9 cellular contexts compared by ENCODE assay signal in the genomic region with DNA sequence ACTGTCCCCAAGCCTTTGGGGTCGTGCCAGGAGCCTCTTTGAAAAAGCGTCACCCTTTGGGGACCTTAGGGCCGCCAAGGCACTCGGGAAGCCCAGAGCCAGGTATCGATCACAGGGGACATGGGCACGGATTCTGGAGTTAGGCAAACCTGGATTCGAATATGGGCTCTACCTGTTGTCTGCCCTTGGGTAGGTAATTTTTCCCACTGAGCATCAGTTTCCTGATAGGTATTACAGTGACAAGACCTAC. TPM values are rescaled to one million over a fixed set of nuclear protein-coding genes. Genes with fewer than 3 reads are reported as not detected.
DNase-seq lines count a peak whose midpoint lies in the region; ATAC-seq, FAIRE-seq and TF ChIP-seq lines count a peak whose summit lies in the region.
"Had no signal": no experiment of that assay in that cellular context is flagged by ENCODE, and none has a peak within 500 bp of the region (broad histone marks: within the 10 kb centered on the region; RNA-seq: fewer than 3 reads in every experiment).

No MANE protein-coding gene starts in this region.

- peaks cover 11% of the 10 kb centered on the region for H3K27me3 ChIP-seq in CD4-positive, alpha-beta memory T cell (ENCODE audit: insufficient read depth, low read length)
- peaks cover 9% of the 10 kb centered on the region for H3K27me3 ChIP-seq in hepatocyte

- H3K4me3 ChIP-seq in CD4-positive, alpha-beta memory T cell (ENCODE audit: low read length in 2 of 2), result peak overlapping the region in 1 of 2 donors; percentile 44
- H3K4me3 ChIP-seq in SK-N-MC, result peak overlapping the region; percentile 86
- H3K4me3 ChIP-seq in hepatocyte, result peak overlapping the region; percentile 83
- peak overlapping the region; percentile 69 for H3K4me3 ChIP-seq in retinal pigment epithelial cell (ENCODE audit: low read length)

- H3K36me3 ChIP-seq in CD4-positive, alpha-beta memory T cell (ENCODE audit: insufficient read depth, low read length), result no peaks in the 10 kb centered on the region
- H3K36me3 ChIP-seq in SK-N-MC (ENCODE audit: insufficient read depth, low read length) (no peaks in the 10 kb centered on the region), hepatocyte (replicated peaks; ENCODE audit: insufficient read depth, low read depth) (no peaks in the 10 kb centered on the region)

- peak overlapping the region; percentile 100 for H3K4me2 ChIP-seq in hepatocyte

- FAIRE-seq in GM19239 (lab: Jason Lieb, UNC), result no peak

- DNase-seq in CD4-positive, alpha-beta memory T cell, result no peak
- DNase-seq in SK-N-MC (ENCODE audit: low read depth, low spot score) (no peak), hepatocyte (ENCODE audit: low spot score) (no peak), retinal pigment epithelial cell (ENCODE audit: low read depth) (no peak), GM19239 (ENCODE audit: insufficient read length, low spot score) (no peak), NCI-H1930 (lab: John Stamatoyannopoulos, UW) (no peak), NCI-H345 (lab: John Stamatoyannopoulos, UW) (no peak)

- no peaks in the 10 kb centered on the region for H3K9me2 ChIP-seq in hepatocyte (replicated peaks; ENCODE audit: insufficient read depth)

- peak overlapping the region; percentile 58 for H2AFZ ChIP-seq in hepatocyte

- no peaks in the 10 kb centered on the region for H3K79me2 ChIP-seq in hepatocyte

- WGBS in hepatocyte (ENCODE audit: low lambda C conversion rate, missing lambda C conversion rate), result 43% methylated on average over 7 of the region's 7 CpGs

- H3K4me1 Mint-ChIP-seq in CD4-positive, alpha-beta memory T cell, result peaks cover 5 to 18% (median 10%) of the 10 kb centered on the region in 4 donors

- ATAC-seq in GM19467 (IDR thresholded peaks at IDR 0.05; ENCODE audit: unreplicated experiment), result no peak

- TF ChIP-seq CTCF in hepatocyte (IDR thresholded peaks at IDR 0.05; ENCODE audit: poor library complexity), result no peak
- TF ChIP-seq CTCF in retinal pigment epithelial cell (conservative IDR thresholded peaks at IDR 0.05; ENCODE audit: low read depth, low read length), result no peak

- H3K9ac ChIP-seq in SK-N-MC (ENCODE audit: insufficient read length), result no peak overlapping the region

- H3K27me3 Mint-ChIP-seq in CD4-positive, alpha-beta memory T cell, result peaks cover 25 to 52% of the 10 kb centered on the region in 2 donors

- CTCF ChIA-PET in CD4-positive, alpha-beta memory T cell (lab: Charles Lee; ENCODE audit: partially characterized antibody), result interaction anchor here (1.2 to 7.1 kb wide), 3 partner anchors 8 to 89 kb away, joined by 3 to 45 read pairs (median 9); a partner anchor contains a TSS

- intact Hi-C loops in CD4-positive, alpha-beta memory T cell (cut with micrococcal nuclease), result loop anchor here (2.0 kb wide), 1 partner anchor 44 kb away; a partner anchor contains a TSS

- H3K27ac Mint-ChIP-seq in CD4-positive, alpha-beta memory T cell, result peak overlapping the region in 1 of 7 donors; percentile 63

- no peak overlapping the region for H3K27ac ChIP-seq in CD4-positive, alpha-beta memory T cell (ENCODE audit: low read depth, low read length)
- H3K27ac ChIP-seq in SK-N-MC (no peak overlapping the region), hepatocyte (no peak overlapping the region)

- peaks cover 18% of the 10 kb centered on the region for H3K4me1 ChIP-seq in CD4-positive, alpha-beta memory T cell (ENCODE audit: insufficient read depth, low read length)
- peaks cover 7% of the 10 kb centered on the region for H3K4me1 ChIP-seq in hepatocyte (ENCODE audit: insufficient read depth)

- peak overlapping the region; percentile 46 to 77 (median 58) for H3K4me3 Mint-ChIP-seq in CD4-positive, alpha-beta memory T cell

- H4K20me1 ChIP-seq in hepatocyte (ENCODE audit: insufficient read depth, poor library complexity, severe bottlenecking), result no peaks in the 10 kb centered on the region

- POLR2A ChIA-PET in CD4-positive, alpha-beta memory T cell (lab: Charles Lee; ENCODE audit: partially characterized antibody), result interaction anchor here (1.8 to 2.3 kb wide), 2 partner anchors 10 to 44 kb away, joined by 9 to 10 read pairs; a partner anchor contains a TSS

- no peaks in the 10 kb centered on the region for H3K9me3 ChIP-seq in CD4-positive, alpha-beta memory T cell (ENCODE audit: control insufficient read depth in 1 of 2, low read length in 2 of 2)
- no peaks in the 10 kb centered on the region for H3K9me3 ChIP-seq in SK-N-MC (ENCODE audit: low read depth, low read length)
- H3K9me3 ChIP-seq in hepatocyte (ENCODE audit: low read depth), result no peaks in the 10 kb centered on the region

- H3K36me3 Mint-ChIP-seq in CD4-positive, alpha-beta memory T cell, result no peaks in the 10 kb centered on the region

- H3K9me3 Mint-ChIP-seq in CD4-positive, alpha-beta memory T cell, result peaks cover 0 to 3% (median 0%) of the 10 kb centered on the region in 8 donors

RNA-seq across cellular contexts. Expression of a gene that starts 9.3 kb away (rescaled TPM):
- total RNA-seq in CD4-positive, alpha-beta memory T cell, result under 1 TPM; 0.67 to 0.76 TPM
- polyA plus RNA-seq in CD4-positive, alpha-beta memory T cell, result not detected
- total RNA-seq in hepatocyte, result 7.3 and 8.0 TPM in 2 replicates
- 10.4 and 12.2 TPM in 2 replicates for polyA plus RNA-seq in hepatocyte

RNA-seq across cellular contexts. Expression of a gene that starts 9.5 kb away (rescaled TPM):
- 1 to 10 TPM; 7.7 to 8.5 TPM for total RNA-seq in CD4-positive, alpha-beta memory T cell
- 1 to 10 TPM; 7.5 to 8.1 TPM for polyA plus RNA-seq in CD4-positive, alpha-beta memory T cell
- 180 and 193 TPM in 2 replicates for total RNA-seq in hepatocyte
- 315 and 361 TPM in 2 replicates for polyA plus RNA-seq in hepatocyte

RNA-seq across cellular contexts. Expression of a gene that starts 18.2 kb away (rescaled TPM):
- total RNA-seq in CD4-positive, alpha-beta memory T cell, result under 1 TPM in 1 of 2 experiments, not detected in 1; 0.09 TPM
- not detected for polyA plus RNA-seq in CD4-positive, alpha-beta memory T cell
- total RNA-seq in hepatocyte, result 72.4 and 84.6 TPM in 2 replicates
- polyA plus RNA-seq in hepatocyte, result 61.0 and 73.7 TPM in 2 replicates

RNA-seq across cellular contexts. Expression of a gene that starts 19.0 kb away (rescaled TPM):
- not detected for total RNA-seq in CD4-positive, alpha-beta memory T cell
- not detected for polyA plus RNA-seq in CD4-positive, alpha-beta memory T cell
- total RNA-seq in hepatocyte, result 3.3 and 5.6 TPM in 2 replicates
- 8.1 and 9.2 TPM in 2 replicates for polyA plus RNA-seq in hepatocyte
- total RNA-seq: HT1080 had no signal

RNA-seq across cellular contexts. Expression of a gene that starts 38.8 kb away (rescaled TPM):
- under 1 TPM; 0.09 to 0.22 TPM for total RNA-seq in CD4-positive, alpha-beta memory T cell
- polyA plus RNA-seq in CD4-positive, alpha-beta memory T cell, result not detected
- not detected in 2 replicates for total RNA-seq in hepatocyte
- polyA plus RNA-seq in hepatocyte, result 0.07 TPM in 1 of 2 replicates, not detected in the other
- total RNA-seq: HT1080 had no signal

Comparison
In these comparisons a context has a peak if more than half of its experiments do, and no peak if none do; other contexts are left out.
1. RNA of a gene that starts 9.5 kb away (total RNA-seq): 180 to 193 TPM in hepatocyte; 7.7 to 8.5 TPM in CD4-positive, alpha-beta memory T cell; every median in the first group is over 10 times any median in the second.
2. RNA of a gene that starts 18.2 kb away (total RNA-seq): 72.4 to 84.6 TPM in hepatocyte; 0.09 TPM in CD4-positive, alpha-beta memory T cell; every median in the first group is over 10 times any median in the second.